In genomic region chr7:27804139-27804538, GRCh38 we compare ENCODE assay signal across 19 cellular contexts.
DNase-seq lines count a peak whose midpoint lies in the region; ATAC-seq, FAIRE-seq and TF ChIP-seq lines count a peak whose summit lies in the region.
"Had no signal": no experiment of that assay in that cellular context is flagged by ENCODE, and none has a peak within 500 bp of the region (broad histone marks: within the 10 kb centered on the region; RNA-seq: fewer than 3 reads in every experiment).

No MANE protein-coding gene starts in this region.

- POLR2A ChIA-PET in HepG2 (lab: Yijun Ruan, JAX): no interaction called here

- TF ChIP-seq EP300 in HepG2 (IDR thresholded peaks at IDR 0.05; ENCODE audit: low read depth in 2 of 2, low read length in 2 of 2) (no peak), HepG2 (CRISPR knock-in tag; IDR thresholded peaks at IDR 0.05; ENCODE audit: borderline replicate concordance) (no peak)

- H3K9ac ChIP-seq in HepG2 (ENCODE audit: insufficient read depth, low read depth, low read length): no peak overlapping the region

- no peak for ATAC-seq in HepG2
- ATAC-seq: A549 had no signal

- in situ Hi-C loops in HepG2 (cut with HindIII; ENCODE audit: extremely low pct_ligation_motif_present, low pct_unique_long_range_greater_than_20kb): no loop called here

- no peaks in the 10 kb centered on the region for H3K79me2 ChIP-seq in HepG2 (ENCODE audit: insufficient read depth, low read length)

- DNase-seq in GM12891 (ENCODE audit: insufficient read length, low spot score) (no peak), amniotic epithelial cell (ENCODE audit: low read depth) (peak; percentile 35), HepG2 (ENCODE audit: low spot score) (peak; percentile 2), vagina (ENCODE audit: extremely low spot score in 2 of 2) (no peak), mesenteric fat pad (ENCODE audit: low spot score) (no peak), GM19240 (ENCODE audit: insufficient read length, low spot score) (no peak), lower leg skin (ENCODE audit: low spot score in 2 of 2) (no peak)
- DNase-seq: BE2C, COR-L47, Karpas-422, NCI-H1694 treated with DMSO at 0.1 percent for 48 hours, NCI-H446 treated with DMSO at 0.1 percent for 48 hours, NCI-H526 treated with DMSO at 0.1 percent for 48 hours, PC-9, RPMI8226, SHP77 treated with DMSO at 0.1 percent for 48 hours had no signal

- no peak overlapping the region for H2AFZ ChIP-seq in HepG2 (ENCODE audit: low read length)
- H2AFZ ChIP-seq: PC-9 had no signal

- H3K27me3 ChIP-seq in HepG2 (ENCODE audit: control insufficient read depth in 1 of 2, insufficient read depth in 2 of 2, low read length in 2 of 2): no peaks in the 10 kb centered on the region
- no peaks in the 10 kb centered on the region for H3K27me3 ChIP-seq in vagina
- H3K27me3 ChIP-seq: BE2C had no signal

- 88% methylated on average over 3 of the region's 3 CpGs for WGBS in HepG2 (ENCODE audit: low lambda C conversion rate)
- 68 to 73% methylated on average over 3 of the region's 3 CpGs for WGBS in lower leg skin, 2 donors

- FAIRE-seq in GM12891 (lab: Jason Lieb, UNC) (peak; percentile 23), HepG2 (lab: Jason Lieb, UNC) (no peak)
- FAIRE-seq: A549, GM18507 had no signal

- H3K4me2 ChIP-seq in HepG2 (ENCODE audit: low read depth, low read length): no peak overlapping the region
- H3K4me2 ChIP-seq: A549, PC-9 had no signal

- CTCF ChIA-PET in HepG2 (lab: Yijun Ruan, JAX; ENCODE audit: low intra/inter-chr PET ratio, low total read pairs): no interaction called here

- H3K27ac ChIP-seq in HepG2 (ENCODE audit: extremely low read length, insufficient read depth, low read length) (no peak overlapping the region), vagina (peak overlapping the region; percentile 70)
- H3K27ac ChIP-seq: A549, PC-9, SK-N-MC had no signal

- H3K9me3 ChIP-seq in HepG2 (ENCODE audit: low read length) (no peaks in the 10 kb centered on the region), vagina (no peaks in the 10 kb centered on the region)
- H3K9me3 ChIP-seq: A549, BE2C had no signal

- intact Hi-C loops in HepG2 (cut with micrococcal nuclease; ENCODE audit: unreplicated experiment): no loop called here
- intact Hi-C loops in vagina (cut with DNase I): no loop called here
- intact Hi-C loops in lower leg skin (cut with DNase I; ENCODE audit: low total_unique reads): no loop called here

- peaks cover 17% of the 10 kb centered on the region for H3K4me1 ChIP-seq in HepG2 (ENCODE audit: insufficient read depth, low read length)
- peaks cover 7% of the 10 kb centered on the region for H3K4me1 ChIP-seq in vagina
- H3K4me1 ChIP-seq: BE2C had no signal

- no TSS peak for BruUV-seq in HepG2 (replicated peaks; lab: Mats Ljungman, UMichigan)

- TF ChIP-seq RAD21 in HepG2 (CRISPR knock-in tag; IDR thresholded peaks at IDR 0.05): no peak

- H3K4me3 ChIP-seq in HepG2 (replicated peaks in 1 of 3; ENCODE audit: insufficient read depth in 1 of 3, low read depth in 2 of 3, low read length in 3 of 3) (no peak overlapping the region), vagina (no peak overlapping the region), lower leg skin (ENCODE audit: low read depth, poor library complexity, severe bottlenecking) (no peak overlapping the region)
- H3K4me3 ChIP-seq: A549, PC-9, SK-N-MC had no signal

- TF ChIP-seq POLR2A in GM12891 (IDR thresholded peaks at IDR 0.05; ENCODE audit: low read depth, low read length) (no peak), HepG2 (IDR thresholded peaks at IDR 0.05; ENCODE audit: insufficient read depth in 1 of 2, low read depth in 2 of 2, low read length in 2 of 2) (no peak), vagina (IDR thresholded peaks at IDR 0.05) (no peak), lower leg skin (IDR thresholded peaks at IDR 0.05) (no peak)

- H4K20me1 ChIP-seq in HepG2 (ENCODE audit: insufficient read depth, low read length): no peaks in the 10 kb centered on the region

- H3K36me3 ChIP-seq in HepG2 (replicated peaks in 1 of 2; ENCODE audit: control insufficient read depth in 1 of 2, insufficient read depth in 2 of 2, low read length in 2 of 2) (peaks cover under 1 to 2% of the 10 kb centered on the region in 2 experiments; a peak in 3 of 5 replicates), vagina (no peaks in the 10 kb centered on the region)
- H3K36me3 ChIP-seq: BE2C had no signal

- TF ChIP-seq CTCF in HepG2 (CRISPR knock-in tag; IDR thresholded peaks at IDR 0.05): no peak
- TF ChIP-seq CTCF in vagina (IDR thresholded peaks at IDR 0.05): no peak
- TF ChIP-seq CTCF in lower leg skin (IDR thresholded peaks at IDR 0.05): no peak

TF ChIP-seq in GM12891, 5 proteins besides CTCF, POLR2A, EP300 and RAD21:
- TF ChIP-seq POLR2AphosphoS5 (IDR thresholded peaks at IDR 0.05; ENCODE audit: low read depth, low read length): no peak
- TF ChIP-seq SPI1 (IDR thresholded peaks at IDR 0.05; ENCODE audit: low read depth, low read length): no peak
- TF ChIP-seq POU2F2 (IDR thresholded peaks at IDR 0.05; ENCODE audit: low read depth, low read length): no peak
- no peak for TF ChIP-seq TAF1 (IDR thresholded peaks at IDR 0.05; ENCODE audit: low read depth, low read length)
- TF ChIP-seq PAX5 (IDR thresholded peaks at IDR 0.05; ENCODE audit: insufficient read depth, low read length, severe bottlenecking): no peak

TF ChIP-seq in HepG2, 621 proteins besides CTCF, POLR2A, EP300 and RAD21 (continues in another document):
- TF ChIP-seq ZNF180 (CRISPR knock-in tag; IDR thresholded peaks at IDR 0.05; ENCODE audit: borderline replicate concordance, low read depth) (no peak), ZNF670 (CRISPR knock-in tag; IDR thresholded peaks at IDR 0.05; ENCODE audit: borderline replicate concordance) (no peak), HCFC1 (IDR thresholded peaks at IDR 0.05; ENCODE audit: low read depth, low read length) (no peak), ZSCAN21 (CRISPR knock-in tag; IDR thresholded peaks at IDR 0.05; ENCODE audit: borderline replicate concordance) (no peak), ZNF709 (CRISPR knock-in tag; IDR thresholded peaks at IDR 0.05) (no peak), CBX1 (IDR thresholded peaks at IDR 0.05; ENCODE audit: low read depth) (no peak), ELF3 (CRISPR knock-in tag; IDR thresholded peaks at IDR 0.05) (no peak), ZFP36L2 (CRISPR knock-in tag; IDR thresholded peaks at IDR 0.05) (no peak), MEIS2 (CRISPR knock-in tag; IDR thresholded peaks at IDR 0.05) (no peak), MXD4 (CRISPR knock-in tag; IDR thresholded peaks at IDR 0.05) (no peak), ZNF101 (CRISPR knock-in tag; IDR thresholded peaks at IDR 0.05; ENCODE audit: borderline replicate concordance, low read depth) (no peak)
- TF ChIP-seq, protein P1, sequence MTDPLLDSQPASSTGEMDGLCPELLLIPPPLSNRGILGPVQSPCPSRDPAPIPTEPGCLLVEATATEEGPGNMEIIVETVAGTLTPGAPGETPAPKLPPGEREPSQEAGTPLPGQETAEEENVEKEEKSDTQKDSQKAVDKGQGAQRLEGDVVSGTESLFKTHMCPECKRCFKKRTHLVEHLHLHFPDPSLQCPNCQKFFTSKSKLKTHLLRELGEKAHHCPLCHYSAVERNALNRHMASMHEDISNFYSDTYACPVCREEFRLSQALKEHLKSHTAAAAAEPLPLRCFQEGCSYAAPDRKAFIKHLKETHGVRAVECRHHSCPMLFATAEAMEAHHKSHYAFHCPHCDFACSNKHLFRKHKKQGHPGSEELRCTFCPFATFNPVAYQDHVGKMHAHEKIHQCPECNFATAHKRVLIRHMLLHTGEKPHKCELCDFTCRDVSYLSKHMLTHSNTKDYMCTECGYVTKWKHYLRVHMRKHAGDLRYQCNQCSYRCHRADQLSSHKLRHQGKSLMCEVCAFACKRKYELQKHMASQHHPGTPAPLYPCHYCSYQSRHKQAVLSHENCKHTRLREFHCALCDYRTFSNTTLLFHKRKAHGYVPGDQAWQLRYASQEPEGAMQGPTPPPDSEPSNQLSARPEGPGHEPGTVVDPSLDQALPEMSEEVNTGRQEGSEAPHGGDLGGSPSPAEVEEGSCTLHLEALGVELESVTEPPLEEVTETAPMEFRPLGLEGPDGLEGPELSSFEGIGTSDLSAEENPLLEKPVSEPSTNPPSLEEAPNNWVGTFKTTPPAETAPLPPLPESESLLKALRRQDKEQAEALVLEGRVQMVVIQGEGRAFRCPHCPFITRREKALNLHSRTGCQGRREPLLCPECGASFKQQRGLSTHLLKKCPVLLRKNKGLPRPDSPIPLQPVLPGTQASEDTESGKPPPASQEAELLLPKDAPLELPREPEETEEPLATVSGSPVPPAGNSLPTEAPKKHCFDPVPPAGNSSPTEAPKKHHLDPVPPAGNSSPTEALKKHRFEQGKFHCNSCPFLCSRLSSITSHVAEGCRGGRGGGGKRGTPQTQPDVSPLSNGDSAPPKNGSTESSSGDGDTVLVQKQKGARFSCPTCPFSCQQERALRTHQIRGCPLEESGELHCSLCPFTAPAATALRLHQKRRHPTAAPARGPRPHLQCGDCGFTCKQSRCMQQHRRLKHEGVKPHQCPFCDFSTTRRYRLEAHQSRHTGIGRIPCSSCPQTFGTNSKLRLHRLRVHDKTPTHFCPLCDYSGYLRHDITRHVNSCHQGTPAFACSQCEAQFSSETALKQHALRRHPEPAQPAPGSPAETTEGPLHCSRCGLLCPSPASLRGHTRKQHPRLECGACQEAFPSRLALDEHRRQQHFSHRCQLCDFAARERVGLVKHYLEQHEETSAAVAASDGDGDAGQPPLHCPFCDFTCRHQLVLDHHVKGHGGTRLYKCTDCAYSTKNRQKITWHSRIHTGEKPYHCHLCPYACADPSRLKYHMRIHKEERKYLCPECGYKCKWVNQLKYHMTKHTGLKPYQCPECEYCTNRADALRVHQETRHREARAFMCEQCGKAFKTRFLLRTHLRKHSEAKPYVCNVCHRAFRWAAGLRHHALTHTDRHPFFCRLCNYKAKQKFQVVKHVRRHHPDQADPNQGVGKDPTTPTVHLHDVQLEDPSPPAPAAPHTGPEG (CRISPR knock-in tag; IDR thresholded peaks at IDR 0.05): no peak
- TF ChIP-seq, protein P2, sequence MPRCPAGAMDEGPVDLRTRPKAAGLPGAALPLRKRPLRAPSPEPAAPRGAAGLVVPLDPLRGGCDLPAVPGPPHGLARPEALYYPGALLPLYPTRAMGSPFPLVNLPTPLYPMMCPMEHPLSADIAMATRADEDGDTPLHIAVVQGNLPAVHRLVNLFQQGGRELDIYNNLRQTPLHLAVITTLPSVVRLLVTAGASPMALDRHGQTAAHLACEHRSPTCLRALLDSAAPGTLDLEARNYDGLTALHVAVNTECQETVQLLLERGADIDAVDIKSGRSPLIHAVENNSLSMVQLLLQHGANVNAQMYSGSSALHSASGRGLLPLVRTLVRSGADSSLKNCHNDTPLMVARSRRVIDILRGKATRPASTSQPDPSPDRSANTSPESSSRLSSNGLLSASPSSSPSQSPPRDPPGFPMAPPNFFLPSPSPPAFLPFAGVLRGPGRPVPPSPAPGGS (CRISPR knock-in tag; IDR thresholded peaks at IDR 0.05): no peak

Comparison
In these comparisons a context has a peak if more than half of its experiments do, and no peak if none do; other contexts are left out.
1. DNase-seq: peak in amniotic epithelial cell (single experiment) and HepG2 (single experiment); none in GM12891 (single experiment), vagina (0 of 2), mesenteric fat pad (single experiment), GM19240 (single experiment) and lower leg skin (0 of 2).